8 cellular contexts compared by ENCODE assay signal in genomic region chr6:158536891-158537798, GRCh38. TPM values are rescaled to one million over a fixed set of nuclear protein-coding genes. Genes with fewer than 3 reads are reported as not detected.
A peak's percentile ranks its signal among the peaks of the same experiment; 100 is the strongest.
DNase-seq lines count a peak whose midpoint lies in the region; ATAC-seq, FAIRE-seq and TF ChIP-seq lines count a peak whose summit lies in the region.

No MANE protein-coding gene starts in this region.

- H3K4me2 ChIP-seq in endothelial cell of umbilical vein (ENCODE audit: insufficient read depth, low read length): peak overlapping the region; percentile 81

- peak overlapping the region; percentile 51 for H2AFZ ChIP-seq in endothelial cell of umbilical vein (ENCODE audit: low read depth, low read length)

- no peaks in the 10 kb centered on the region for H4K20me1 ChIP-seq in endothelial cell of umbilical vein (replicated peaks; ENCODE audit: control insufficient read depth, extremely low read depth, insufficient read depth, low read length)

- no peak overlapping the region for H3K27ac Mint-ChIP-seq in natural killer cell treated with Interleukin-12 subunit alpha and Interleukin-12 subunit beta and Interleukin-15 and Interleukin-18, amount 100 ng/mL, for 72 hours

- no TSS peak for BruUV-seq in endothelial cell of umbilical vein (replicated peaks; lab: Mats Ljungman, UMichigan)

- DNase-seq in BJ (ENCODE audit: low read depth) (no peak), endothelial cell of umbilical vein (ENCODE audit: low read depth, low spot score) (no peak), globus pallidus (ENCODE audit: low spot score) (no peak)
- no peak for DNase-seq in natural killer cell treated with Interleukin-12 subunit alpha and Interleukin-12 subunit beta and Interleukin-15 and Interleukin-18, amount 100 ng/mL, for 72 hours (ENCODE audit: low spot score)

- H3K9me3 ChIP-seq in HUES64 (ENCODE audit: insufficient read depth, low read depth, low read length) (no peaks in the 10 kb centered on the region), endothelial cell of umbilical vein (replicated peaks; ENCODE audit: control insufficient read depth, insufficient read depth, low read length) (no peaks in the 10 kb centered on the region)

- H3K9ac ChIP-seq in HUES64 (ENCODE audit: low read depth, low read length) (peak overlapping the region; percentile 81), endothelial cell of umbilical vein (replicated peaks; ENCODE audit: extremely low read depth, insufficient read depth, low read length) (no peak overlapping the region)

- peaks cover 30 to 44% of the 10 kb centered on the region in 2 donors for H3K27me3 Mint-ChIP-seq in natural killer cell treated with Interleukin-12 subunit alpha and Interleukin-12 subunit beta and Interleukin-15 and Interleukin-18, amount 100 ng/mL, for 72 hours

- 2% methylated on average over 92 of the region's 94 CpGs for WGBS in HUES64

- TF ChIP-seq CTCF in BJ (IDR thresholded peaks at IDR 0.05; ENCODE audit: insufficient read depth, low read depth, low read length): no peak
- no peak for TF ChIP-seq CTCF in VCaP (conservative IDR thresholded peaks at IDR 0.05)
- no peak for TF ChIP-seq CTCF in endothelial cell of umbilical vein (IDR thresholded peaks at IDR 0.05; ENCODE audit: extremely low read depth in 1 of 2, insufficient read depth in 1 of 2, low read depth in 1 of 2, low read length in 2 of 2)

- no peaks in the 10 kb centered on the region for H3K9me1 ChIP-seq in endothelial cell of umbilical vein (replicated peaks; ENCODE audit: control insufficient read depth, extremely low read depth, insufficient read depth, low read length)

- H3K79me2 ChIP-seq in endothelial cell of umbilical vein (ENCODE audit: control insufficient read depth, insufficient read depth, low read length): no peaks in the 10 kb centered on the region

- CTCF ChIA-PET in BJ (lab: Yijun Ruan, JAX): interaction anchor here (1.3 to 1.9 kb wide), 2 partner anchors 56 to 323 kb away, joined by 3 to 5 read pairs; no protein-coding TSS in a partner anchor
- CTCF ChIA-PET in endothelial cell of umbilical vein (lab: Charles Lee): interaction anchor here (1.1 to 1.9 kb wide), 3 partner anchors 10 to 154 kb away, joined by 3 to 5 read pairs (median 4); no protein-coding TSS in a partner anchor

- H3K4me3 Mint-ChIP-seq in natural killer cell treated with Interleukin-12 subunit alpha and Interleukin-12 subunit beta and Interleukin-15 and Interleukin-18, amount 100 ng/mL, for 72 hours: peak overlapping the region; percentile 17

- intact Hi-C loops in endothelial cell of umbilical vein (cut with micrococcal nuclease): loop anchor here (1.0 kb wide), 1 partner anchor 18 kb away; no protein-coding TSS in a partner anchor

- H3K4me3 ChIP-seq in BJ (ENCODE audit: low read depth, low read length): peak overlapping the region; percentile 58
- peak overlapping the region; percentile 70 for H3K4me3 ChIP-seq in HUES64 (ENCODE audit: low read length)
- H3K4me3 ChIP-seq in endothelial cell of umbilical vein (replicated peaks in 1 of 3; ENCODE audit: insufficient read depth in 1 of 3, low read depth in 1 of 3, low read length in 3 of 3): peak overlapping the region; percentile 32 to 42 (median 39)

- H3K27me3 ChIP-seq in BJ (ENCODE audit: control insufficient read depth, insufficient read depth, low read length) (peaks cover 7% of the 10 kb centered on the region; the same call in 1 of the 2 replicates), HUES64 (ENCODE audit: insufficient read depth, low read length) (no peaks in the 10 kb centered on the region), endothelial cell of umbilical vein (ENCODE audit: control insufficient read depth in 2 of 2, insufficient read depth in 2 of 2, low read length in 2 of 2) (peaks cover 22 to 45% of the 10 kb centered on the region in 2 experiments)

- POLR2A ChIA-PET in BJ (lab: Charles Lee) (no interaction called here), endothelial cell of umbilical vein (lab: Charles Lee) (no interaction called here)

- peaks cover 9% of the 10 kb centered on the region for H3K36me3 Mint-ChIP-seq in natural killer cell treated with Interleukin-12 subunit alpha and Interleukin-12 subunit beta and Interleukin-15 and Interleukin-18, amount 100 ng/mL, for 72 hours

- no peak for TF ChIP-seq POLR2A in endothelial cell of umbilical vein (IDR thresholded peaks at IDR 0.05; ENCODE audit: low read depth, low read length)

- dilution Hi-C loops in endothelial cell of umbilical vein (cut with MboI; ENCODE audit: extremely low pct_ligation_motif_present, low sequenced_read_pairs): no loop called here

- no peak for FAIRE-seq in endothelial cell of umbilical vein (lab: Jason Lieb, UNC)

- H3K27ac ChIP-seq in HUES64 (ENCODE audit: low read depth, low read length) (peak overlapping the region; percentile 74; the same call in 1 of the 2 replicates), VCaP (peak overlapping the region; percentile 92), endothelial cell of umbilical vein (ENCODE audit: insufficient read depth, low read depth, low read length) (no peak overlapping the region)

- no peaks in the 10 kb centered on the region for H3K9me3 Mint-ChIP-seq in natural killer cell treated with Interleukin-12 subunit alpha and Interleukin-12 subunit beta and Interleukin-15 and Interleukin-18, amount 100 ng/mL, for 72 hours

- H3K36me3 ChIP-seq in BJ (ENCODE audit: control insufficient read depth, insufficient read depth, low read length) (no peaks in the 10 kb centered on the region), HUES64 (ENCODE audit: insufficient read depth, low read length) (no peaks in the 10 kb centered on the region), endothelial cell of umbilical vein (ENCODE audit: control insufficient read depth in 2 of 2, extremely low read depth in 1 of 2, insufficient read depth in 2 of 2, low read length in 2 of 2) (no peaks in the 10 kb centered on the region)

- H3K4me1 Mint-ChIP-seq in natural killer cell treated with Interleukin-12 subunit alpha and Interleukin-12 subunit beta and Interleukin-15 and Interleukin-18, amount 100 ng/mL, for 72 hours (ENCODE audit: low read depth in 2 of 2): peaks cover 0 to 3% of the 10 kb centered on the region in 2 donors

- H3K4me1 ChIP-seq in HUES64 (ENCODE audit: insufficient read depth, low read length) (peaks cover 3% of the 10 kb centered on the region), endothelial cell of umbilical vein (ENCODE audit: control insufficient read depth, extremely low read depth, insufficient read depth, low read length) (peaks cover 7% of the 10 kb centered on the region)

- ATAC-seq in natural killer cell treated with Interleukin-12 subunit alpha and Interleukin-12 subunit beta and Interleukin-15 and Interleukin-18, amount 100 ng/mL, for 72 hours: peak; percentile 56 to 74
- no peak for ATAC-seq in GM18907 (IDR thresholded peaks at IDR 0.05; ENCODE audit: unreplicated experiment)
- no peak for ATAC-seq in GM18867 (IDR thresholded peaks at IDR 0.05; ENCODE audit: unreplicated experiment)

TF ChIP-seq in endothelial cell of umbilical vein, 7 proteins besides CTCF, POLR2A, EP300 and RAD21:
- peak; percentile 92 for TF ChIP-seq EZH2 (IDR thresholded peaks at IDR 0.05; ENCODE audit: borderline replicate concordance, low read depth, low read length, severe bottlenecking)
- TF ChIP-seq MAX (IDR thresholded peaks at IDR 0.05; ENCODE audit: insufficient read depth, insufficient read length): no peak

RNA-seq across cellular contexts. Expression of gene TMEM181, which starts 22.7 kb away (rescaled TPM):
- polyA plus RNA-seq in BJ (2011; rRNA removed) (20.6 and 30.6 TPM in 2 replicates), endothelial cell of umbilical vein (16.1 and 21.7 TPM in 2 replicates)
- polyA minus RNA-seq in BJ (2011; rRNA and poly(A)+ RNA removed): 12.3 and 17.0 TPM in 2 replicates
- polyA plus RNA-seq in HUES64 (2013, experiment 1 of 2): 11.7 TPM
- 14.6 TPM for polyA plus RNA-seq in HUES64 (2013, experiment 2 of 2)
- total RNA-seq in endothelial cell of umbilical vein: 33.5 and 34.5 TPM in 2 replicates
- 17.4 and 17.9 TPM in 2 replicates for polyA plus RNA-seq in endothelial cell of umbilical vein (2011; cell fraction: cytosol; rRNA removed)
- 25.9 and 31.7 TPM in 2 replicates for polyA plus RNA-seq in endothelial cell of umbilical vein (2011; cell fraction: nucleus; rRNA removed)
- polyA plus RNA-seq in endothelial cell of umbilical vein (2012): 28.2 and 30.7 TPM in 2 replicates
- 36.0 and 36.2 TPM in 2 replicates for polyA minus RNA-seq in endothelial cell of umbilical vein
- polyA minus RNA-seq in endothelial cell of umbilical vein (2011; cell fraction: cytosol; rRNA and poly(A)+ RNA removed): 9.3 TPM
- 13.2 and 19.9 TPM in 2 replicates for polyA minus RNA-seq in endothelial cell of umbilical vein (2011; cell fraction: nucleus; rRNA and poly(A)+ RNA removed)
- total RNA-seq in natural killer cell treated with Interleukin-12 subunit alpha and Interleukin-12 subunit beta and Interleukin-15 and Interleukin-18, amount 100 ng/mL, for 72 hours: 10 to 100 TPM; 19.6 to 30.9 TPM

Comparison
In these comparisons a context has a peak if more than half of its experiments do, and no peak if none do; other contexts are left out.
1. ATAC-seq: peak in natural killer cell treated with Interleukin-12 subunit alpha and Interleukin-12 subunit beta and Interleukin-15 and Interleukin-18, amount 100 ng/mL, for 72 hours (2 of 2); none in GM18907 (single experiment) and GM18867 (single experiment).
2. Peak in every context shown above with its lines, with median percentiles within 50 percentile points of each other: H3K4me3 ChIP-seq.